9 cellular contexts compared by ENCODE assay signal in genomic region chr19:54164369-54165068, GRCh38. TPM values are rescaled to one million over a fixed set of nuclear protein-coding genes. Genes with fewer than 3 reads are reported as not detected.
A peak's percentile ranks its signal among the peaks of the same experiment; 100 is the strongest.
DNase-seq lines count a peak whose midpoint lies in the region; ATAC-seq, FAIRE-seq and TF ChIP-seq lines count a peak whose summit lies in the region.
"Had no signal": no experiment of that assay in that cellular context is flagged by ENCODE, and none has a peak within 500 bp of the region (broad histone marks: within the 10 kb centered on the region; RNA-seq: fewer than 3 reads in every experiment).

No MANE protein-coding gene starts in this region.

- H3K9me3 ChIP-seq in ES-I3 (ENCODE audit: control insufficient read depth, insufficient read depth, low read length) (no peaks in the 10 kb centered on the region), mucosa of descending colon (no peaks in the 10 kb centered on the region)
- H3K9me3 ChIP-seq: tibial nerve had no signal

- H3K36me3 Mint-ChIP-seq in T-helper 1 cell treated with Interleukin-12 subunit alpha and Interleukin-12 subunit beta and Interleukin-4 antibody, amounts not matched to agents 30 μg/mL and 1 μg/mL, for 36 hours (ENCODE audit: low read depth): peaks cover 2% of the 10 kb centered on the region

- ATAC-seq in mucosa of descending colon (peak; percentile 60), GM18873 (IDR thresholded peaks at IDR 0.05; ENCODE audit: low FRiP score, unreplicated experiment) (no peak)

- H3K4me1 Mint-ChIP-seq in T-helper 1 cell treated with Interleukin-12 subunit alpha and Interleukin-12 subunit beta and Interleukin-4 antibody, amounts not matched to agents 30 μg/mL and 1 μg/mL, for 36 hours (ENCODE audit: low read depth): peaks cover 27% of the 10 kb centered on the region

- FAIRE-seq in bronchial epithelial cell (lab: Jason Lieb, UNC) (no peak), GM12891 (lab: Jason Lieb, UNC) (no peak)

- no peak for TF ChIP-seq POLR2A in GM12891 (IDR thresholded peaks at IDR 0.05; ENCODE audit: low read depth, low read length)

- DNase-seq in bronchial epithelial cell (ENCODE audit: low read depth) (peak; percentile 15), mucosa of descending colon (peak; percentile 89 to 97 (median 92)), GM10266 (ENCODE audit: extremely low spot score) (no peak), GM12891 (ENCODE audit: insufficient read length, low spot score) (no peak), occipital lobe (lab: John Stamatoyannopoulos, UW) (no peak)

- no peak overlapping the region for H3K4me3 ChIP-seq in bronchial epithelial cell (ENCODE audit: low read depth, low read length)
- no peak overlapping the region for H3K4me3 ChIP-seq in mucosa of descending colon
- H3K4me3 ChIP-seq: tibial nerve had no signal

- H3K9ac ChIP-seq in ES-I3 (ENCODE audit: low read depth, low read length): peak overlapping the region; percentile 32; the same call in 1 of the 2 replicates

- intact Hi-C loops in mucosa of descending colon (cut with DNase I, micrococcal nuclease): loop anchor here (5.0 kb wide), 1 partner anchor 68 kb away; no protein-coding TSS in a partner anchor

- H3K4me1 ChIP-seq in ES-I3 (ENCODE audit: insufficient read depth, low read length) (peaks cover 3% of the 10 kb centered on the region), mucosa of descending colon (ENCODE audit: low read depth) (peaks cover 49% of the 10 kb centered on the region)

- H3K27me3 ChIP-seq in bronchial epithelial cell (ENCODE audit: control insufficient read depth, insufficient read depth, low read length): no peaks in the 10 kb centered on the region
- H3K27me3 ChIP-seq: tibial nerve had no signal

- no peaks in the 10 kb centered on the region for H3K9me3 Mint-ChIP-seq in T-helper 1 cell treated with Interleukin-12 subunit alpha and Interleukin-12 subunit beta and Interleukin-4 antibody, amounts not matched to agents 30 μg/mL and 1 μg/mL, for 36 hours

- no peak for TF ChIP-seq CTCF in bronchial epithelial cell (IDR thresholded peaks at IDR 0.05; ENCODE audit: insufficient read depth, low read length, severe bottlenecking)
- TF ChIP-seq CTCF in mucosa of descending colon (IDR thresholded peaks at IDR 0.05): no peak
- TF ChIP-seq CTCF in GM10266 (IDR thresholded peaks at IDR 0.05; ENCODE audit: control insufficient read depth, insufficient read depth, low read depth, missing control alignments): no peak

- H3K27ac Mint-ChIP-seq in T-helper 1 cell treated with Interleukin-12 subunit alpha and Interleukin-12 subunit beta and Interleukin-4 antibody, amounts not matched to agents 30 μg/mL and 1 μg/mL, for 36 hours: peak overlapping the region; percentile 10

- peaks cover 6% of the 10 kb centered on the region for H3K27me3 Mint-ChIP-seq in T-helper 1 cell treated with Interleukin-12 subunit alpha and Interleukin-12 subunit beta and Interleukin-4 antibody, amounts not matched to agents 30 μg/mL and 1 μg/mL, for 36 hours (ENCODE audit: low read depth)

- no peaks in the 10 kb centered on the region for H3K36me3 ChIP-seq in ES-I3 (ENCODE audit: insufficient read depth, low read length)
- H3K36me3 ChIP-seq in bronchial epithelial cell (ENCODE audit: control insufficient read depth, insufficient read depth, low read length): no peaks in the 10 kb centered on the region
- H3K36me3 ChIP-seq in mucosa of descending colon (ENCODE audit: low read depth): no peaks in the 10 kb centered on the region
- H3K36me3 ChIP-seq: tibial nerve had no signal

- peak overlapping the region; percentile 79 for H3K4me3 Mint-ChIP-seq in T-helper 1 cell treated with Interleukin-12 subunit alpha and Interleukin-12 subunit beta and Interleukin-4 antibody, amounts not matched to agents 30 μg/mL and 1 μg/mL, for 36 hours

TF ChIP-seq in GM12891, 5 proteins besides CTCF, POLR2A, EP300 and RAD21:
- TF ChIP-seq TAF1 (IDR thresholded peaks at IDR 0.05; ENCODE audit: low read depth, low read length) (no peak), PAX5 (IDR thresholded peaks at IDR 0.05; ENCODE audit: insufficient read depth, low read length, severe bottlenecking) (no peak), POLR2AphosphoS5 (IDR thresholded peaks at IDR 0.05; ENCODE audit: low read depth, low read length) (no peak), POU2F2 (IDR thresholded peaks at IDR 0.05; ENCODE audit: low read depth, low read length) (no peak), SPI1 (IDR thresholded peaks at IDR 0.05; ENCODE audit: low read depth, low read length) (no peak)

RNA-seq across cellular contexts. Expression of gene LENG1, which starts 5.0 kb away (rescaled TPM):
- total RNA-seq in bronchial epithelial cell (9.7 and 13.4 TPM in 2 replicates), mucosa of descending colon (10 to 100 TPM in 1 of 3 donors, 1 to 10 TPM in 2; 7.5 to 10.8 (median 8.0) TPM), occipital lobe (4.2 TPM)
- polyA plus RNA-seq in GM12891 (2012; ENCODE audit: low read depth, missing spikeins): 5.9 TPM

RNA-seq across cellular contexts. Expression of gene TMC4, which starts 8.4 kb away (rescaled TPM):
- total RNA-seq in bronchial epithelial cell (23.2 and 25.0 TPM in 2 replicates), mucosa of descending colon (100 to 1,000 TPM; 107 to 276 (median 178) TPM), occipital lobe (not detected)
- 0.68 TPM for polyA plus RNA-seq in GM12891 (2012; ENCODE audit: low read depth, missing spikeins)

RNA-seq across cellular contexts. Expression of gene MBOAT7, which starts 24.9 kb away (rescaled TPM):
- total RNA-seq in bronchial epithelial cell (6.8 and 10.6 TPM in 2 replicates), mucosa of descending colon (100 to 1,000 TPM in 2 of 3 donors, 10 to 100 TPM in 1; 79.9 to 176 (median 113) TPM), occipital lobe (19.2 TPM)
- polyA plus RNA-seq in GM12891 (2012; ENCODE audit: low read depth, missing spikeins): 29.5 TPM

RNA-seq across cellular contexts. Expression of gene TSEN34, which starts 26.6 kb away (rescaled TPM):
- total RNA-seq in bronchial epithelial cell (47.9 and 50.2 TPM in 2 replicates), mucosa of descending colon (10 to 100 TPM; 35.0 to 40.3 (median 35.2) TPM), occipital lobe (34.2 TPM)
- 13.9 TPM for polyA plus RNA-seq in GM12891 (2012; ENCODE audit: low read depth, missing spikeins)

RNA-seq across cellular contexts. Expression of gene CNOT3, which starts 27.0 kb away (rescaled TPM):
- total RNA-seq in bronchial epithelial cell (6.1 and 11.4 TPM in 2 replicates), mucosa of descending colon (10 to 100 TPM; 42.4 to 47.9 (median 43.7) TPM), occipital lobe (4.4 TPM)
- polyA plus RNA-seq in GM12891 (2012; ENCODE audit: low read depth, missing spikeins): 24.1 TPM

Comparison
In these comparisons a context has a peak if more than half of its experiments do, and no peak if none do; other contexts are left out.
1. DNase-seq: peak in bronchial epithelial cell (single experiment) and mucosa of descending colon (3 of 3); none in GM10266 (single experiment), GM12891 (single experiment) and occipital lobe (single experiment).
2. RNA of gene TMC4, which starts 8.4 kb away (total RNA-seq): 107 to 276 TPM in mucosa of descending colon and 23.2 to 25.0 TPM in bronchial epithelial cell; not detected in occipital lobe (single experiment); every median in the first group is over 10 times any median in the second.